ENCODE assay signal across 20 cellular contexts in genomic region chr7:115775981-115776380, GRCh38.
DNase-seq lines count a peak whose midpoint lies in the region; ATAC-seq and TF ChIP-seq lines count a peak whose summit lies in the region.
"Had no signal": no experiment of that assay in that cellular context is flagged by ENCODE, and none has a peak within 500 bp of the region (broad histone marks: within the 10 kb centered on the region; RNA-seq: fewer than 3 reads in every experiment).

No MANE protein-coding gene starts in this region.

- H3K4me3 ChIP-seq in LNCaP clone FGC (ENCODE audit: low read depth, low read length), result no peak overlapping the region
- no peak overlapping the region for H3K4me3 ChIP-seq in epithelial cell of esophagus (ENCODE audit: low read length)
- no peak overlapping the region for H3K4me3 ChIP-seq in mucosa of descending colon
- H3K4me3 ChIP-seq: GM23338, HAP-1, MG63, SJCRH30 had no signal

- intact Hi-C loops in mucosa of descending colon (cut with DNase I, micrococcal nuclease), result no loop called here

- no peaks in the 10 kb centered on the region for H3K9me3 ChIP-seq in mucosa of descending colon
- H3K9me3 ChIP-seq: BE2C, HAP-1, MG63, SJCRH30 had no signal

- TF ChIP-seq CTCF in LNCaP clone FGC (IDR thresholded peaks at IDR 0.05; ENCODE audit: control insufficient read depth, extremely low read depth, insufficient read depth) (no peak), epithelial cell of esophagus (IDR thresholded peaks at IDR 0.05; ENCODE audit: insufficient read depth, low read depth, low read length, missing control alignments) (no peak), mucosa of descending colon (IDR thresholded peaks at IDR 0.05) (no peak)

- peak; percentile 87 for ATAC-seq in mucosa of descending colon
- no peak for ATAC-seq in HG02763 (IDR thresholded peaks at IDR 0.05; ENCODE audit: unreplicated experiment)
- no peak for ATAC-seq in HG03139 (IDR thresholded peaks at IDR 0.05; ENCODE audit: unreplicated experiment)
- ATAC-seq: GM23338, Panc1 had no signal

- no peaks in the 10 kb centered on the region for H3K36me3 ChIP-seq in mucosa of descending colon (ENCODE audit: low read depth)
- H3K36me3 ChIP-seq: BE2C, HAP-1, MG63, SJCRH30 had no signal

- no peaks in the 10 kb centered on the region for H3K4me1 ChIP-seq in mucosa of descending colon (ENCODE audit: low read depth)
- H3K4me1 ChIP-seq: BE2C, HAP-1, SJCRH30 had no signal

- DNase-seq in LNCaP clone FGC (ENCODE audit: low read depth) (peak; percentile 87), epithelial cell of esophagus (ENCODE audit: low read depth) (peak; percentile 58), mucosa of descending colon (peak in 1 of 3 donors; percentile 8), NCI-H510A treated with DMSO at 0.1 percent for 48 hours (lab: John Stamatoyannopoulos, UW) (no peak), NCI-H1417 (lab: John Stamatoyannopoulos, UW) (no peak)
- DNase-seq: BE2C; Karpas-422; MG63; NCI-H1417 treated with DMSO at 0.1 percent for 48 hours; NCI-H187 treated with DMSO at 0.1 percent for 48 hours; NCI-H2107; NCI-H510A; NCI-H748 treated with DMSO at 0.1 percent for 48 hours; NK-92 treated with Interleukin-12 subunit alpha and Interleukin-12 subunit beta, amount 100 ng/mL, for 24 hours; SJCRH30 had no signal

Comparison
In these comparisons a context has a peak if more than half of its experiments do, and no peak if none do; other contexts are left out.
1. DNase-seq: peak in LNCaP clone FGC (single experiment) and epithelial cell of esophagus (single experiment); none in NCI-H510A treated with DMSO at 0.1 percent for 48 hours (single experiment) and NCI-H1417 (0 of 3).